In the genomic region with DNA sequence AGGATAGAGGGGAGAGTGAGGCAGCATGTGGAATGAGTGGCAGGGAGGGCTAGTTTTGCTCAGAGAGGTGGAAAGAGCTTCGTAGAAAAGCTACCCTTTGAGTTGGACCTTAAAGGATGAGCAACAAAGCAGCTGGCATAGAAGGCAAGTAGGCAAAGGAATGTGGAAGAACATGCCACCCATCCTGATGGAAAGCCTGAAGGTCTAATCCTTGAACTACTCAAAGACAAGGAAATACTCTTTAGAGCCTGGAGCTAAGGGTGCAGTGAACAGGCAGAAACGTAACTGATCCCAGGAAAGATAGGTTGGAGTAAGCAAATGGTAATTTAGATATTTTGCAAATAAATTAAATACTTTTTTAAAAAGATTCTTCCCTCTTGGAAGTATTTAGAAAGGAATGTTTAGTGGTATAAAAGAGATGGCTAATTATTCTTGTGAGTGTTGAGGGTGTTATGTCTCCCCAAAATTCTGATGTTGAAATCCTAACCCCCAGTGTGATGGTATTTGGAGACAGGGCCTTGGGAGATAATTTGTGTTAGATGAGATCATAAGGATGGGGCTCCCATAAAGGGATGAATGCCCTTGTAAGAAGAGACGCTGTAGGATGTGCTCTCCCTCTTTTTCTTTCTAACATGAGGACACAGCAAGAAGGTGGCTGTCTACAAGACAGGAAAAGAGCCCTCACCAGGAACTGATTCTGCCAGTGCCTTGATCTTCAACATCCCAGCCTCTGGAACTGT, we compare ENCODE assay signal across 1 cellular context.
TF ChIP-seq lines count a peak whose summit lies in the region.

No MANE protein-coding gene starts in this region.

TF ChIP-seq in IMR-90, 13 proteins besides CTCF, POLR2A, EP300 and RAD21:
- TF ChIP-seq SMC3 (IDR thresholded peaks at IDR 0.05; ENCODE audit: low read depth, low read length) (no peak), RCOR1 (IDR thresholded peaks at IDR 0.05; ENCODE audit: insufficient replicate concordance, low read length) (no peak), MAZ (IDR thresholded peaks at IDR 0.05; ENCODE audit: borderline replicate concordance, low read depth, low read length) (no peak), FOS (IDR thresholded peaks at IDR 0.05; ENCODE audit: low read depth, low read length) (no peak), BHLHE40 (IDR thresholded peaks at IDR 0.05; ENCODE audit: low read depth, low read length) (no peak), CHD1 (IDR thresholded peaks at IDR 0.05; ENCODE audit: low read depth, low read length) (no peak), MAFK (IDR thresholded peaks at IDR 0.05; ENCODE audit: low read depth, low read length) (no peak), NFE2L2 (IDR thresholded peaks at IDR 0.05; ENCODE audit: low read depth, low read length) (no peak), MXI1 (IDR thresholded peaks at IDR 0.05; ENCODE audit: borderline replicate concordance, low read depth, low read length) (no peak), CEBPB (IDR thresholded peaks at IDR 0.05; ENCODE audit: low read depth, low read length) (no peak), RFX5 (IDR thresholded peaks at IDR 0.05; ENCODE audit: low read depth, low read length) (no peak)
- TF ChIP-seq, protein P1, sequence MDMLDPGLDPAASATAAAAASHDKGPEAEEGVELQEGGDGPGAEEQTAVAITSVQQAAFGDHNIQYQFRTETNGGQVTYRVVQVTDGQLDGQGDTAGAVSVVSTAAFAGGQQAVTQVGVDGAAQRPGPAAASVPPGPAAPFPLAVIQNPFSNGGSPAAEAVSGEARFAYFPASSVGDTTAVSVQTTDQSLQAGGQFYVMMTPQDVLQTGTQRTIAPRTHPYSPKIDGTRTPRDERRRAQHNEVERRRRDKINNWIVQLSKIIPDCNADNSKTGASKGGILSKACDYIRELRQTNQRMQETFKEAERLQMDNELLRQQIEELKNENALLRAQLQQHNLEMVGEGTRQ (IDR thresholded peaks at IDR 0.05; ENCODE audit: low read depth, low read length), result no peak
- TF ChIP-seq, protein P2, sequence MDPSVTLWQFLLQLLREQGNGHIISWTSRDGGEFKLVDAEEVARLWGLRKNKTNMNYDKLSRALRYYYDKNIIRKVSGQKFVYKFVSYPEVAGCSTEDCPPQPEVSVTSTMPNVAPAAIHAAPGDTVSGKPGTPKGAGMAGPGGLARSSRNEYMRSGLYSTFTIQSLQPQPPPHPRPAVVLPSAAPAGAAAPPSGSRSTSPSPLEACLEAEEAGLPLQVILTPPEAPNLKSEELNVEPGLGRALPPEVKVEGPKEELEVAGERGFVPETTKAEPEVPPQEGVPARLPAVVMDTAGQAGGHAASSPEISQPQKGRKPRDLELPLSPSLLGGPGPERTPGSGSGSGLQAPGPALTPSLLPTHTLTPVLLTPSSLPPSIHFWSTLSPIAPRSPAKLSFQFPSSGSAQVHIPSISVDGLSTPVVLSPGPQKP (IDR thresholded peaks at IDR 0.05; ENCODE audit: borderline replicate concordance, low read depth, low read length), result no peak
